In the genomic region with DNA sequence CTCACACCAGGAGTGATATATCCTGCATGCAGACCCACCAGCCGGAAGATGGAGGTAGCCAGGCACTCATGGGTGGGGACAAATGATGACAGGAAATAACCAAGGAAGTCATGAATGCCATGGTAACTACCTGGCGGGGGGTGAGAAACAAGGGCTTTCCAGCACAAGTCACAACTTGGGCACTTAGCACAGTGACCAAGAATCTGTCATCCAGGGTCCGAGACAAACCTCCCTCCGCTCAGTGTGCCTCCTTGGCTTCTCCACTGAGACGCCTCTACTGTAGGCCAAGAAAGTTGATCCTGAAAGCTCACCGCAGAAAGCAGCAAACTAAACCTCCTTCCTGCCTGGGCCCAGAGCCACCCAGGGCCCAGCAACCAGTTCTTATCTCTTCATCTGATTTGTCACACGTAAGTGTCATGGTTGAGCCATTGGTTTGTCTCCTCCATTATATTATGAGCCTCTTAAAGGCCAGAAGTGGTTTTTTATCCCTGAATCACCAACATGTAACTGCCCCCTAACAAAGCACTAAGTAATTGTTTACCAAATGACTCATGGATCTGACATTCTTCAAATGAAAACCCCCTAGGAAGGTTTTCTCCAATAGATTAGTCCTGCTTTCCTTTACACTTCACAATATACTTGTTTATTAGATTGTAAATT, we compare ENCODE assay signal across 8 cellular contexts.
DNase-seq lines count a peak whose midpoint lies in the region; ATAC-seq, FAIRE-seq and TF ChIP-seq lines count a peak whose summit lies in the region.

No MANE protein-coding gene starts in this region.

- no peak for FAIRE-seq in frontal cortex (lab: Jason Lieb, UNC)

- DNase-seq in DMS53 (lab: John Stamatoyannopoulos, UW) (peak; percentile 96), NCI-H774 (lab: John Stamatoyannopoulos, UW) (peak; percentile 79), kidney epithelial cell (ENCODE audit: low read depth) (peak; percentile 97), frontal cortex (ENCODE audit: low spot score in 2 of 2) (no peak), midbrain (lab: John Stamatoyannopoulos, UW) (no peak), UCSD-AML1 (lab: John Stamatoyannopoulos, UW; ENCODE audit: unreplicated experiment) (no peak)
- peak; percentile 12 for DNase-seq in activated gamma-delta T cell treated with anti-CD3 and anti-CD28 coated beads, Interleukin-2, amount 50 U/mL, for 16 hours (ENCODE audit: low read depth)

- no peak for ATAC-seq in HG02938 (IDR thresholded peaks at IDR 0.05; ENCODE audit: unreplicated experiment)

- no peaks in the 10 kb centered on the region for H3K36me3 ChIP-seq in kidney epithelial cell (ENCODE audit: control insufficient read depth, insufficient read depth, low read length)

- H3K4me3 ChIP-seq in kidney epithelial cell (ENCODE audit: low read depth, low read length): no peak overlapping the region

- H3K27me3 ChIP-seq in kidney epithelial cell (ENCODE audit: control insufficient read depth, insufficient read depth, low read length): no peaks in the 10 kb centered on the region

- no peak for TF ChIP-seq CTCF in kidney epithelial cell (IDR thresholded peaks at IDR 0.05; ENCODE audit: insufficient read depth, low read length, poor library complexity, severe bottlenecking)

Comparison
In these comparisons a context has a peak if more than half of its experiments do, and no peak if none do; other contexts are left out.
1. DNase-seq: peak in DMS53 (single experiment), NCI-H774 (single experiment), activated gamma-delta T cell treated with anti-CD3 and anti-CD28 coated beads, Interleukin-2, amount 50 U/mL, for 16 hours (single experiment) and kidney epithelial cell (single experiment); none in frontal cortex (0 of 2), midbrain (single experiment) and UCSD-AML1 (single experiment).